In the genomic region with DNA sequence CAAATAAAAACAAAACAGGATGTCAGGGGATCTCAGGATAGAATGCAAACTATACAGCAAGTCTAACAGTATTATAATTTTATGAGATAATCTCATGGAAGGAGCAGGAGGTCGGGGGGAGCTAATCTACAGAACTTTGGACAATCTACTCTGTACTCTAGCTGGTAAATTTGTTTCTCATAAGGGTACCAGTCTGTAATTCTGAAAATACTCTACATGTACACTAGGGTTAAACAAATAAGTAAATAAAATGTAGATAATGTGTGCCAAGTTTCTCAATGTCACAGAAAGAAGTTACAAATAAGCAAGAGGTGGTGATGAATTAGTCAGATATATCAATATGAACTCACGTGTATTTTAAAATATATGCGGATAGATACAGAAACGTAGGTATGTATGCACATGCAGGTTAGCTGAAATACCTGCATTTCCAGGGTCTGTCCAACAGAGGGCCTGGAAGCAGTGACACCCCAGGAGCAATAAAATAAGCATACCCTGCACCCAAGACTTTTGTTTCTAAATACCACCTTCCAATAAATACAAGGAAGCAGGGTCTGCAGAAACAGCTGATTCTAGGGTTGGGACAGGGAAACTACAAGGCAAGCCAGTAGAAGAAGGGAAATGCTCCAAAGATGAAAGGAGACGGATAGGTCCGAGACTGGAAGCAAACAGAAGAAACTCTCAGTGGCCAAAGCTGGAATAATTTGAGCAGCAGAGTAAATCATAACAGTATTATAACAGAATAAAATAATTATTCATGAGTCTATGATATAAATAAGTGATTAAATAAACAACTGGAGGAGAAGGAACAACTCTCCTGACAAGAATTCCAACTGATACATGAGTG, we compare ENCODE assay signal across 8 cellular contexts. TPM values are rescaled to one million over a fixed set of nuclear protein-coding genes. Genes with fewer than 3 reads are reported as not detected.
DNase-seq lines count a peak whose midpoint lies in the region; ATAC-seq, FAIRE-seq and TF ChIP-seq lines count a peak whose summit lies in the region.

No MANE protein-coding gene starts in this region.

- no peak overlapping the region for H3K27ac ChIP-seq in kidney (ENCODE audit: low read depth in 2 of 2, low read length in 2 of 2)

- ATAC-seq in HG02759 (IDR thresholded peaks at IDR 0.05; ENCODE audit: unreplicated experiment): peak; percentile 72
- no peak for ATAC-seq in HG03108 (IDR thresholded peaks at IDR 0.05; ENCODE audit: unreplicated experiment)

- DNase-seq in SIG-M5 treated with dmso at 0.1 percent for 504 hours (lab: John Stamatoyannopoulos, UW; ENCODE audit: unreplicated experiment) (peak; percentile 39), SIG-M5 (lab: John Stamatoyannopoulos, UW) (no peak), RPMI7951 (ENCODE audit: low read depth) (peak; percentile 25), amniotic epithelial cell (ENCODE audit: low read depth) (peak; percentile 22), kidney (no peak)
- DNase-seq in stimulated activated CD4-positive, alpha-beta T cell treated with anti-CD3 and anti-CD28 coated beads, TNF-alpha, amount 100 ng/mL, for 48 hours (ENCODE audit: low read depth in 3 of 3): peak; percentile 9 to 25 (median 12)

- FAIRE-seq in kidney (lab: Jason Lieb, UNC): no peak

- no peak overlapping the region for H3K4me3 ChIP-seq in kidney (ENCODE audit: low read length in 2 of 2)

- TF ChIP-seq CTCF in kidney (IDR thresholded peaks at IDR 0.05; ENCODE audit: borderline replicate concordance, extremely low read depth, insufficient read depth): peak; percentile 51

- no peaks in the 10 kb centered on the region for H3K9me3 ChIP-seq in kidney (ENCODE audit: control insufficient read depth in 1 of 2, low read length in 2 of 2)

- no peak overlapping the region for H3K9ac ChIP-seq in kidney (ENCODE audit: low read length in 2 of 2)

- no peaks in the 10 kb centered on the region for H3K4me1 ChIP-seq in kidney (ENCODE audit: control insufficient read depth in 1 of 2, insufficient read depth in 1 of 2, low read depth in 1 of 2, low read length in 2 of 2)

- no peaks in the 10 kb centered on the region for H3K36me3 ChIP-seq in kidney (ENCODE audit: control insufficient read depth in 1 of 2, insufficient read depth in 2 of 2, low read length in 2 of 2)

- intact Hi-C loops in kidney (cut with DNase I): no loop called here

RNA-seq across cellular contexts. Expression of a gene that starts 27.8 kb away (rescaled TPM):
- total RNA-seq in RPMI7951 (2014; rRNA removed; shearing (Covaris generic)): 23.4 and 28.5 TPM in 2 replicates
- 4.7 TPM for total RNA-seq in kidney
- polyA plus RNA-seq in kidney (ENCODE audit: insufficient read depth, low read depth, low replicate concordance): 1.6 TPM

Comparison
In these comparisons a context has a peak if more than half of its experiments do, and no peak if none do; other contexts are left out.
1. DNase-seq: peak in SIG-M5 treated with dmso at 0.1 percent for 504 hours (single experiment), RPMI7951 (single experiment), amniotic epithelial cell (single experiment) and stimulated activated CD4-positive, alpha-beta T cell treated with anti-CD3 and anti-CD28 coated beads, TNF-alpha, amount 100 ng/mL, for 48 hours (3 of 3); none in SIG-M5 (single experiment) and kidney (single experiment).